In genomic region chr13:33554919-33555791, GRCh38 we compare ENCODE assay signal across 1 cellular context.
TF ChIP-seq lines count a peak whose summit lies in the region.

No MANE protein-coding gene starts in this region.

TF ChIP-seq in GM12878, 131 proteins besides CTCF, POLR2A, EP300 and RAD21 (continued from another document):
- TF ChIP-seq IKZF2 (IDR thresholded peaks at IDR 0.05) (peak; percentile 48 to 50; a peak in 2 of 4 replicates), EED (IDR thresholded peaks at IDR 0.05; ENCODE audit: low read depth) (no peak), CBFB (IDR thresholded peaks at IDR 0.05; ENCODE audit: low read depth) (no peak), NBN (IDR thresholded peaks at IDR 0.05) (no peak), HDGF (IDR thresholded peaks at IDR 0.05) (no peak), NFYA (IDR thresholded peaks at IDR 0.05; ENCODE audit: borderline replicate concordance, low read depth, low read length) (no peak), PAX5 (IDR thresholded peaks at IDR 0.05; ENCODE audit: borderline replicate concordance, low read depth, low read length) (no peak), ZNF24 (IDR thresholded peaks at IDR 0.05) (no peak), BMI1 (IDR thresholded peaks at IDR 0.05; ENCODE audit: borderline replicate concordance) (no peak), RUNX3 (IDR thresholded peaks at IDR 0.05; ENCODE audit: low read length) (peak; percentile 34), CHD4 (IDR thresholded peaks at IDR 0.05) (no peak), MYB (IDR thresholded peaks at IDR 0.05; ENCODE audit: borderline replicate concordance, low read depth, low read length) (no peak), KLF5 (IDR thresholded peaks at IDR 0.05; ENCODE audit: partially characterized antibody) (no peak), IRF4 (IDR thresholded peaks at IDR 0.05; ENCODE audit: low read depth, low read length) (0 out of 2 replicates have a peak, but pooled peaks have one; percentile 8), NR2F1 (conservative IDR thresholded peaks at IDR 0.05) (peak; percentile 57; the same call in 1 of the 2 replicates), MLLT1 (IDR thresholded peaks at IDR 0.05) (no peak)
- TF ChIP-seq, protein P1, sequence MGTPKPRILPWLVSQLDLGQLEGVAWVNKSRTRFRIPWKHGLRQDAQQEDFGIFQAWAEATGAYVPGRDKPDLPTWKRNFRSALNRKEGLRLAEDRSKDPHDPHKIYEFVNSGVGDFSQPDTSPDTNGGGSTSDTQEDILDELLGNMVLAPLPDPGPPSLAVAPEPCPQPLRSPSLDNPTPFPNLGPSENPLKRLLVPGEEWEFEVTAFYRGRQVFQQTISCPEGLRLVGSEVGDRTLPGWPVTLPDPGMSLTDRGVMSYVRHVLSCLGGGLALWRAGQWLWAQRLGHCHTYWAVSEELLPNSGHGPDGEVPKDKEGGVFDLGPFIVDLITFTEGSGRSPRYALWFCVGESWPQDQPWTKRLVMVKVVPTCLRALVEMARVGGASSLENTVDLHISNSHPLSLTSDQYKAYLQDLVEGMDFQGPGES (IDR thresholded peaks at IDR 0.05) = no peak
